In the genomic region with DNA sequence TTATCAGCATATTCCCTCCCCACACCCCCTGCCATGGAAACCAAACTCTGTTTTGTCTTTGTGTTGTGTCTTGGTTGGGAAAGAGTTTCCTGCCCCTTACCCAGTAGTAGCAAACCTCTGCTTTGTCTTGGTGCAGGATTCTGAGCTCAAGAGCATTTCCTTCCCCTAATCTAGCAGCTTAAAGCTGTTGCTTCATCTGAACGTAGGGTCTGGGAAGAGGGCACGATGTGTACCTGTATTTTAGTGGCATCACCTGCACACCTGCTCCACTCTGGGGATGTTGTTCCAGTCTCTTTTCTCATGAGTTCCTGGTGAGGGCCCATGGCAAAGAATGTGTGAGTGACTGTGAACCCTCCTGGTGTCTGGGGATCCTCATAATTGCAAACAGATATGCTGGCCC, we compare ENCODE assay signal across 25 cellular contexts.
"Had no signal": no experiment of that assay in that cellular context is flagged by ENCODE, and none has a peak within 500 bp of the region (broad histone marks: within the 10 kb centered on the region; RNA-seq: fewer than 3 reads in every experiment).

No MANE protein-coding gene starts in this region.

- H3K4me2 ChIP-seq: hepatocyte had no signal

- H3K27me3 Mint-ChIP-seq: dendritic cell treated with granulocyte-macrophage colony-stimulating factor and Interleukin-4, amounts not matched to agents 40 ng/mL and 50 ng/mL, for 4 days had no signal

- H3K27me3 ChIP-seq: colonic mucosa, esophagus squamous epithelium, gastrocnemius medialis, heart left ventricle, hepatocyte, left lung had no signal

- H3K27ac ChIP-seq: colonic mucosa, epithelial cell of prostate, esophagus squamous epithelium, gastrocnemius medialis, heart left ventricle, hepatocyte, left lung, lower lobe of right lung had no signal

- H3K4me3 ChIP-seq: colonic mucosa, esophagus squamous epithelium, gastrocnemius medialis, heart left ventricle, hepatocyte, left lung, lower lobe of right lung, mucosa of descending colon had no signal

- H2AFZ ChIP-seq: hepatocyte had no signal

- ATAC-seq: esophagus mucosa, gastrocnemius medialis, heart left ventricle, left cardiac atrium, left lung, left ventricle myocardium superior, lower lobe of right lung, mucosa of descending colon had no signal

- H3K79me2 ChIP-seq: hepatocyte had no signal

- H3K4me1 Mint-ChIP-seq: immature natural killer cell, naive B cell had no signal

- H3K36me3 Mint-ChIP-seq: immature natural killer cell, mesothelial cell of epicardium, naive B cell had no signal

- DNase-seq: colonic mucosa; cortex of kidney; effector CD4-positive, alpha-beta T cell; effector memory CD4-positive, alpha-beta T cell; erythroblast; esophagus squamous epithelium; foreskin fibroblast; foreskin melanocyte; gastrocnemius medialis; heart left ventricle; hypothalamus; immature natural killer cell; left cardiac atrium; left lung; left ventricle myocardium superior; lower lobe of right lung; mesenchymal stem cell; mucosa of descending colon; naive B cell had no signal

- H3K27ac Mint-ChIP-seq: dendritic cell treated with granulocyte-macrophage colony-stimulating factor and Interleukin-4, amounts not matched to agents 40 ng/mL and 50 ng/mL, for 4 days; immature natural killer cell; mesothelial cell of epicardium had no signal

- H3K9me3 Mint-ChIP-seq: dendritic cell treated with granulocyte-macrophage colony-stimulating factor and Interleukin-4, amounts not matched to agents 40 ng/mL and 50 ng/mL, for 4 days had no signal

- H3K9me3 ChIP-seq: colonic mucosa, esophagus squamous epithelium, gastrocnemius medialis, heart left ventricle, left lung, lower lobe of right lung, mucosa of descending colon had no signal

- H3K4me1 ChIP-seq: colonic mucosa, gastrocnemius medialis, left lung, lower lobe of right lung had no signal

- H3K36me3 ChIP-seq: colonic mucosa, esophagus squamous epithelium, gastrocnemius medialis, heart left ventricle, left lung, lower lobe of right lung had no signal

- FAIRE-seq: keratinocyte had no signal

- H3K4me3 Mint-ChIP-seq: dendritic cell treated with granulocyte-macrophage colony-stimulating factor and Interleukin-4, amounts not matched to agents 40 ng/mL and 50 ng/mL, for 4 days; immature natural killer cell; mesothelial cell of epicardium; naive B cell had no signal
